Comparison of ENCODE assay signal across 1 cellular context in the genomic region with DNA sequence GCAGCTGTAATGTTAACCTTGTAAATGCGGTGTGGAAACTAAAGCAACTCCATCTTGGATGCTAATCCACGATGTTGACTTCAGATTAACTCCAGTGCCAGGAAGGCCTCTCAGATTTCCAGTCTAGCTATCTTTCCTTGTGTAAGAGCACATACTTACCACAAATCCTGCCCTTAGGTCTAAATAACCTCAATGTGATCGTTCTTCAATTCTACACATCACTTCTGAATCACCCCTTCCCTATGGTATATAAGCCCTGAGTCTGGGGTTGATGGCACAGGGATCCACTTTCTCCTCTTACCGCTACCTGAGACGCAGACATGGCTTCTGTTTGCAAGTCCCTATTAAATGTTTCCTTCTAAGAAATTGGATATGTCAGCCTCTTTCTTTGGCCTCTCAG.
TF ChIP-seq lines count a peak whose summit lies in the region.

No MANE protein-coding gene starts in this region.

TF ChIP-seq in IMR-90, 13 proteins besides CTCF, POLR2A, EP300 and RAD21 (continued from another document):
- TF ChIP-seq MXI1 (IDR thresholded peaks at IDR 0.05; ENCODE audit: borderline replicate concordance, low read depth, low read length) (no peak), CHD1 (IDR thresholded peaks at IDR 0.05; ENCODE audit: low read depth, low read length) (no peak), CEBPB (IDR thresholded peaks at IDR 0.05; ENCODE audit: low read depth, low read length) (no peak), SMC3 (IDR thresholded peaks at IDR 0.05; ENCODE audit: low read depth, low read length) (no peak), RCOR1 (IDR thresholded peaks at IDR 0.05; ENCODE audit: insufficient replicate concordance, low read length) (no peak), BHLHE40 (IDR thresholded peaks at IDR 0.05; ENCODE audit: low read depth, low read length) (no peak), RFX5 (IDR thresholded peaks at IDR 0.05; ENCODE audit: low read depth, low read length) (no peak), MAZ (IDR thresholded peaks at IDR 0.05; ENCODE audit: borderline replicate concordance, low read depth, low read length) (no peak)
- TF ChIP-seq, protein P1, sequence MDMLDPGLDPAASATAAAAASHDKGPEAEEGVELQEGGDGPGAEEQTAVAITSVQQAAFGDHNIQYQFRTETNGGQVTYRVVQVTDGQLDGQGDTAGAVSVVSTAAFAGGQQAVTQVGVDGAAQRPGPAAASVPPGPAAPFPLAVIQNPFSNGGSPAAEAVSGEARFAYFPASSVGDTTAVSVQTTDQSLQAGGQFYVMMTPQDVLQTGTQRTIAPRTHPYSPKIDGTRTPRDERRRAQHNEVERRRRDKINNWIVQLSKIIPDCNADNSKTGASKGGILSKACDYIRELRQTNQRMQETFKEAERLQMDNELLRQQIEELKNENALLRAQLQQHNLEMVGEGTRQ (IDR thresholded peaks at IDR 0.05; ENCODE audit: low read depth, low read length) = no peak
